ENCODE assay signal across 17 cellular contexts in genomic region chr3:107939621-107940236, GRCh38.
DNase-seq lines count a peak whose midpoint lies in the region; ATAC-seq and TF ChIP-seq lines count a peak whose summit lies in the region.
"Had no signal": no experiment of that assay in that cellular context is flagged by ENCODE, and none has a peak within 500 bp of the region (broad histone marks: within the 10 kb centered on the region; RNA-seq: fewer than 3 reads in every experiment).

No MANE protein-coding gene starts in this region.

- TF ChIP-seq CTCF in VCaP (conservative IDR thresholded peaks at IDR 0.05) (no peak), mesothelial cell of epicardium (IDR thresholded peaks at IDR 0.05; ENCODE audit: unreplicated experiment) (no peak)

- peaks cover 6% of the 10 kb centered on the region for H3K9me3 Mint-ChIP-seq in mesothelial cell of epicardium

- intact Hi-C loops in Right ventricle myocardium superior (cut with DNase I) (loop anchor here (10.0 kb wide), 1 partner anchor 535 kb away; no protein-coding TSS in a partner anchor), cardiac septum (cut with DNase I) (loop anchor here (5.0 kb wide), 1 partner anchor 468 kb away; no protein-coding TSS in a partner anchor)

- no peaks in the 10 kb centered on the region for H3K27me3 Mint-ChIP-seq in mesothelial cell of epicardium (ENCODE audit: low read depth)

- peaks cover 2% of the 10 kb centered on the region for H3K36me3 Mint-ChIP-seq in mesothelial cell of epicardium

- peak overlapping the region; percentile 43 for H3K27ac ChIP-seq in VCaP
- H3K27ac ChIP-seq: A549; BLaER1 treated with 17β-estradiol and CSF1 and Interleukin-3, amounts not matched to agents 10 nM and 100 nM had no signal

- ATAC-seq in Right ventricle myocardium superior (ENCODE audit: poor library complexity) = peak; percentile 35
- no peak for ATAC-seq in GM21528 (IDR thresholded peaks at IDR 0.05; ENCODE audit: low FRiP score, unreplicated experiment)
- ATAC-seq: A549 had no signal

- H3K4me1 Mint-ChIP-seq in mesothelial cell of epicardium = peaks cover 39% of the 10 kb centered on the region

- no peak for DNase-seq in Right ventricle myocardium superior
- no peak for DNase-seq in cardiac septum (ENCODE audit: low spot score)
- no peak for DNase-seq in mesothelial cell of epicardium (ENCODE audit: low spot score in 2 of 2, unreplicated experiment in 2 of 2)
- DNase-seq in effector CD8-positive, alpha-beta T cell (lab: John Stamatoyannopoulos, UW) = no peak
- DNase-seq in stimulated activated CD4-positive, alpha-beta T cell treated with anti-CD3 and anti-CD28 coated beads, Interleukin-4, amount 100 ng/mL, for 1 hour = no peak
- DNase-seq in NCI-H187 (lab: John Stamatoyannopoulos, UW) = no peak
- DNase-seq: CD8-positive, alpha-beta memory T cell; KBM-7; NCI-H1092; NCI-H1694; NCI-H226; NCI-H526 treated with DMSO at 0.1 percent for 48 hours; RPMI8226 had no signal

- peak overlapping the region; percentile 57 for H3K27ac Mint-ChIP-seq in mesothelial cell of epicardium
- H3K27ac Mint-ChIP-seq: CD8-positive, alpha-beta memory T cell had no signal

- H3K4me3 Mint-ChIP-seq in mesothelial cell of epicardium = no peak overlapping the region
